9 cellular contexts compared by ENCODE assay signal in genomic region chr6:90860822-90861601, GRCh38.
DNase-seq lines count a peak whose midpoint lies in the region; ATAC-seq and TF ChIP-seq lines count a peak whose summit lies in the region.
"Had no signal": no experiment of that assay in that cellular context is flagged by ENCODE, and none has a peak within 500 bp of the region (broad histone marks: within the 10 kb centered on the region; RNA-seq: fewer than 3 reads in every experiment).

No MANE protein-coding gene starts in this region.

- intact Hi-C loops in vagina (cut with DNase I): no loop called here

- 96 to 100% methylated on average over 2 to 5 of the region's 5 CpGs for WGBS in endodermal cell (ENCODE audit: insufficient coverage in 1 of 2, insufficient read length in 1 of 2), 2 experiments

- TF ChIP-seq CTCF in GM10248 (IDR thresholded peaks at IDR 0.05; ENCODE audit: control extremely low read depth, extremely low read depth, low read depth, missing control alignments): peak; percentile 8
- peak; percentile 14 for TF ChIP-seq CTCF in endodermal cell (conservative IDR thresholded peaks at IDR 0.05)
- no peak for TF ChIP-seq CTCF in vagina (IDR thresholded peaks at IDR 0.05)

- CTCF ChIA-PET in GM10248 (lab: Yijun Ruan, JAX): interaction anchor here (0.9 to 2.0 kb wide), 3 partner anchors 10 to 14 kb away, joined by 3 to 7 read pairs (median 5); no protein-coding TSS in a partner anchor

- H3K4me3 ChIP-seq in endodermal cell (ENCODE audit: low read length) (no peak overlapping the region), vagina (no peak overlapping the region)

- H3K27ac ChIP-seq in endodermal cell (ENCODE audit: low read depth, low read length) (no peak overlapping the region), vagina (no peak overlapping the region)

- no peaks in the 10 kb centered on the region for H3K9me3 Mint-ChIP-seq in endodermal cell
- H3K9me3 Mint-ChIP-seq: brain had no signal

- no peaks in the 10 kb centered on the region for H3K9me3 ChIP-seq in endodermal cell (ENCODE audit: control insufficient read depth, low read length)
- no peaks in the 10 kb centered on the region for H3K9me3 ChIP-seq in vagina

- peaks cover 2% of the 10 kb centered on the region for H3K4me1 Mint-ChIP-seq in endodermal cell

- H3K36me3 Mint-ChIP-seq in endodermal cell (ENCODE audit: low read depth): no peaks in the 10 kb centered on the region
- H3K36me3 Mint-ChIP-seq: brain had no signal

- H3K4me1 ChIP-seq in endodermal cell (ENCODE audit: control insufficient read depth, insufficient read depth, low read length) (no peaks in the 10 kb centered on the region), vagina (no peaks in the 10 kb centered on the region)

- no peaks in the 10 kb centered on the region for H3K27me3 ChIP-seq in endodermal cell (ENCODE audit: control insufficient read depth, insufficient read depth, low read length, poor library complexity, severe bottlenecking)
- H3K27me3 ChIP-seq in vagina: no peaks in the 10 kb centered on the region

- peak; percentile 27 to 41 for DNase-seq in AML-193 (lab: John Stamatoyannopoulos, UW)
- no peak for DNase-seq in GM10248 (ENCODE audit: extremely low spot score)
- DNase-seq in NAMALWA (ENCODE audit: low spot score): peak; percentile 52
- DNase-seq in endodermal cell: no peak
- DNase-seq in COR-L47 (lab: John Stamatoyannopoulos, UW): no peak
- DNase-seq in NOMO-1 (lab: John Stamatoyannopoulos, UW; ENCODE audit: unreplicated experiment in 2 of 2): no peak
- no peak for DNase-seq in vagina (ENCODE audit: extremely low spot score in 2 of 2)

- peaks cover 1% of the 10 kb centered on the region for H3K27me3 Mint-ChIP-seq in endodermal cell (ENCODE audit: insufficient read depth)

- H3K9ac ChIP-seq in endodermal cell (ENCODE audit: extremely low read depth, low read length, poor library complexity, severe bottlenecking): no peak overlapping the region

- POLR2A ChIA-PET in GM10248 (lab: Yijun Ruan, JAX): no interaction called here

- no peak for ATAC-seq in GM18867 (IDR thresholded peaks at IDR 0.05; ENCODE audit: unreplicated experiment)

- no peak overlapping the region for H3K4me3 Mint-ChIP-seq in endodermal cell
- H3K4me3 Mint-ChIP-seq: brain had no signal

- H3K36me3 ChIP-seq in endodermal cell (ENCODE audit: control insufficient read depth, insufficient read depth, low read length) (no peaks in the 10 kb centered on the region), vagina (no peaks in the 10 kb centered on the region)

- no peak for TF ChIP-seq POLR2A in vagina (IDR thresholded peaks at IDR 0.05)

- H3K27ac Mint-ChIP-seq in endodermal cell: no peak overlapping the region

Comparison
In these comparisons a context has a peak if more than half of its experiments do, and no peak if none do; other contexts are left out.
1. DNase-seq: peak in AML-193 (2 of 2) and NAMALWA (single experiment); none in GM10248 (single experiment), endodermal cell (single experiment), COR-L47 (single experiment), NOMO-1 (0 of 2) and vagina (0 of 2).
2. CTCF ChIP-seq: peak in GM10248 (single experiment) and endodermal cell (single experiment); none in vagina (0 of 3).